In the genomic region with DNA sequence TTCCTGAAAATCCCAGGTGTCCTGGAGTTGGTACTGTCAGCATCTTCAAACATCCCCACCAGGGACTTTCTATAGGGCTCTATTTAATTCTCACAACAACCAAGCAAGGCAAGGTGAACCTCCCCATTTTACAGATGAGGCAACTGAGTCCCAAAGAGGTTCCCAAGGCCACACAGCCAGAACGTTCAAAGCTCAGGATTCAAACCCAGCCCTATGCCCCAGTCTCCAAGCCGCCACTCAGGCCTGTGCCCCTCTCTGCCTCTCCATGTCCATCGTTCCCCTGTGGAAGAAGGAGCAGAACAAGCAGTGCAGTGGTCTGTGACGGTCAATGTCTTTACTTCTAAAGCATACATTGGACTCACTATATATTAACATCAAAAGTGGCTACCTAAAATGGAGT, we compare ENCODE assay signal across 1 cellular context.
TF ChIP-seq lines count a peak whose summit lies in the region.

No MANE protein-coding gene starts in this region.

TF ChIP-seq in A549, 52 proteins besides CTCF, POLR2A, EP300 and RAD21 (continued from another document):
- TF ChIP-seq, protein P1, sequence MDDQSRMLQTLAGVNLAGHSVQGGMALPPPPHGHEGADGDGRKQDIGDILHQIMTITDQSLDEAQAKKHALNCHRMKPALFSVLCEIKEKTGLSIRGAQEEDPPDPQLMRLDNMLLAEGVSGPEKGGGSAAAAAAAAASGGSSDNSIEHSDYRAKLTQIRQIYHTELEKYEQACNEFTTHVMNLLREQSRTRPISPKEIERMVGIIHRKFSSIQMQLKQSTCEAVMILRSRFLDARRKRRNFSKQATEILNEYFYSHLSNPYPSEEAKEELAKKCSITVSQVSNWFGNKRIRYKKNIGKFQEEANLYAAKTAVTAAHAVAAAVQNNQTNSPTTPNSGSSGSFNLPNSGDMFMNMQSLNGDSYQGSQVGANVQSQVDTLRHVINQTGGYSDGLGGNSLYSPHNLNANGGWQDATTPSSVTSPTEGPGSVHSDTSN (IDR thresholded peaks at IDR 0.05): no peak
- no peak for TF ChIP-seq RFX5 (IDR thresholded peaks at IDR 0.05)
- TF ChIP-seq CBX8 (IDR thresholded peaks at IDR 0.05): no peak
- no peak for TF ChIP-seq CHD4 (IDR thresholded peaks at IDR 0.05; ENCODE audit: borderline replicate concordance)
- no peak for TF ChIP-seq PHF8 (IDR thresholded peaks at IDR 0.05; ENCODE audit: borderline replicate concordance, low read depth)
- TF ChIP-seq FOSL2 (IDR thresholded peaks at IDR 0.05): no peak
- TF ChIP-seq FOSL2 (CRISPR knock-in tag; IDR thresholded peaks at IDR 0.05): no peak
- TF ChIP-seq NPAS2 (CRISPR knock-in tag; IDR thresholded peaks at IDR 0.05; ENCODE audit: borderline replicate concordance): no peak
